In the genomic region with DNA sequence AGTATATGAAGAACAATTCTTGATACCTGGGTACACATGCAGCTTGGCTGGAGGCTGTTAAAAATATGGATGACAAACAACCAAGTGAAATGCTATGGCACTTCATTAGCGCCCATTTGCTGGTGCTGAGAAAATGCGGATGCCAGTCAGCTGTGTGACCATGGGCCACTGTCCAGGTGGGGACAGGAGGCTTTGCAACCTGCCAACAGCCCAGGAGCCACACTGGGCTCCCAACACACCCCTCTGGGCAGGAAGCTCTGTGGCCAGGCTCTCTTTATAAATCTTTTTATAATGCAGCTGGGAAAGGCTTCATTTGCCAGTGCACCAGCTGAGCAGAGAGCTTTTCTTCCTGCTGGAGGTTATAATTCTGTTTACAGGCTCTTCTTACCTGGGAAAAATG, we compare ENCODE assay signal across 16 cellular contexts. TPM values are rescaled to one million over a fixed set of nuclear protein-coding genes. Genes with fewer than 3 reads are reported as not detected.
DNase-seq lines count a peak whose midpoint lies in the region; ATAC-seq and TF ChIP-seq lines count a peak whose summit lies in the region.
"Had no signal": no experiment of that assay in that cellular context is flagged by ENCODE, and none has a peak within 500 bp of the region (broad histone marks: within the 10 kb centered on the region; RNA-seq: fewer than 3 reads in every experiment).

No MANE protein-coding gene starts in this region.

- no peaks in the 10 kb centered on the region for H3K27me3 ChIP-seq in BLaER1 treated with 17β-estradiol and CSF1 and Interleukin-3, amounts not matched to agents 10 nM and 100 nM
- no peaks in the 10 kb centered on the region for H3K27me3 ChIP-seq in GM23338 (ENCODE audit: insufficient read depth)

- no peaks in the 10 kb centered on the region; the same call in 1 of the 2 replicates for H3K9me2 ChIP-seq in GM23338 (ENCODE audit: insufficient read depth)

- no peak for TF ChIP-seq CTCF in GM23338 (conservative IDR thresholded peaks at IDR 0.05; ENCODE audit: low read depth in 2 of 2)
- no peak for TF ChIP-seq CTCF in nephron progenitor cell (IDR thresholded peaks at IDR 0.05)
- TF ChIP-seq CTCF in coronary artery (IDR thresholded peaks at IDR 0.05): no peak

- H3K4me1 Mint-ChIP-seq in GM23338 (peaks cover 39% of the 10 kb centered on the region), nephron progenitor cell (peaks cover 34% of the 10 kb centered on the region)

- H3K9ac ChIP-seq in BLaER1 treated with 17β-estradiol and CSF1 and Interleukin-3, amounts not matched to agents 10 nM and 100 nM: no peak overlapping the region

- no peaks in the 10 kb centered on the region for H3F3A ChIP-seq in GM23338 (replicated peaks; ENCODE audit: low read depth)

- POLR2A ChIA-PET in HEK293T (lab: Yijun Ruan, JAX): no interaction called here

- H3K27ac Mint-ChIP-seq in GM23338 (no peak overlapping the region), nephron progenitor cell (peak overlapping the region; percentile 68)
- H3K27ac Mint-ChIP-seq: B cell; CD8-positive, alpha-beta T cell had no signal

- CTCF ChIA-PET in HEK293T (lab: Yijun Ruan, JAX): no interaction called here

- H3K36me3 ChIP-seq in BLaER1 treated with 17β-estradiol and CSF1 and Interleukin-3, amounts not matched to agents 10 nM and 100 nM: peaks cover 0 to 17% (median 14%) of the 10 kb centered on the region in 11 experiments; a peak in 13 of 22 replicates
- H3K36me3 ChIP-seq in GM23338 (ENCODE audit: insufficient read depth): no peaks in the 10 kb centered on the region

- H3K27me3 Mint-ChIP-seq in GM23338 (ENCODE audit: insufficient read depth, low read depth, poor library complexity) (peaks cover 2% of the 10 kb centered on the region), nephron progenitor cell (ENCODE audit: low read depth, poor library complexity) (no peaks in the 10 kb centered on the region)
- H3K27me3 Mint-ChIP-seq: B cell had no signal

- H3K4me1 ChIP-seq in BLaER1 treated with 17β-estradiol and CSF1 and Interleukin-3, amounts not matched to agents 10 nM and 100 nM: peaks cover 23 to 46% (median 36%) of the 10 kb centered on the region in 10 experiments
- peaks cover 39% of the 10 kb centered on the region for H3K4me1 ChIP-seq in GM23338 (ENCODE audit: insufficient read depth)

- H3K4me3 Mint-ChIP-seq in GM23338 (no peak overlapping the region), nephron progenitor cell (no peak overlapping the region)
- H3K4me3 Mint-ChIP-seq: B cell; CD8-positive, alpha-beta T cell had no signal

- H3K36me3 Mint-ChIP-seq in GM23338 (ENCODE audit: low read depth): peaks cover 10% of the 10 kb centered on the region; the same call in 2 of the 3 replicates
- peaks cover 37% of the 10 kb centered on the region for H3K36me3 Mint-ChIP-seq in nephron progenitor cell (ENCODE audit: low read depth)

- H3K4me2 ChIP-seq in BLaER1 treated with 17β-estradiol and CSF1 and Interleukin-3, amounts not matched to agents 10 nM and 100 nM: peak overlapping the region in 8 of 11 experiments; percentile 21 to 68 (median 61); a peak in 16 of 22 replicates
- H3K4me2 ChIP-seq in GM23338: 0 out of 2 replicates have a peak overlapping the region, but pooled peaks have one; percentile 19

- H3K9me3 Mint-ChIP-seq in GM23338 (no peaks in the 10 kb centered on the region; the same call in 1 of the 3 replicates), nephron progenitor cell (peaks cover 6% of the 10 kb centered on the region)
- H3K9me3 Mint-ChIP-seq: CD8-positive, alpha-beta T cell had no signal

- H3K4me3 ChIP-seq in BLaER1 treated with 17β-estradiol and CSF1 and Interleukin-3, amounts not matched to agents 10 nM and 100 nM: no peak overlapping the region
- H3K4me3 ChIP-seq in GM23338 (no peak overlapping the region), coronary artery (no peak overlapping the region)

- no peak overlapping the region for H3K27ac ChIP-seq in BLaER1 treated with 17β-estradiol and CSF1 and Interleukin-3, amounts not matched to agents 10 nM and 100 nM
- no peak overlapping the region for H3K27ac ChIP-seq in GM23338 (ENCODE audit: low read depth)
- H3K27ac ChIP-seq in angular gyrus (ENCODE audit: low read depth, low read length): peak overlapping the region; percentile 48
- H3K27ac ChIP-seq in coronary artery: no peak overlapping the region

- H2AFZ ChIP-seq in GM23338: no peak overlapping the region

- peaks cover 0 to 8% (median 0%) of the 10 kb centered on the region in 11 experiments; a peak in 3 of 22 replicates for H3K9me3 ChIP-seq in BLaER1 treated with 17β-estradiol and CSF1 and Interleukin-3, amounts not matched to agents 10 nM and 100 nM (replicated peaks in 1 of 11)

- DNase-seq in GM23338 (ENCODE audit: low spot score): no peak
- no peak for DNase-seq in nephron progenitor cell
- DNase-seq in KG1 (lab: John Stamatoyannopoulos, UW): no peak
- DNase-seq in coronary artery (ENCODE audit: low spot score): no peak
- DNase-seq in HEK293T (ENCODE audit: extremely low spot score): no peak
- DNase-seq: ACHN; CD8-positive, alpha-beta T cell; Kasumi-1; NCI-H2107; NCI-H446; NCI-H748 treated with DMSO at 0.1 percent for 48 hours; SHP77 treated with DMSO at 0.1 percent for 48 hours had no signal

- H4K20me1 ChIP-seq in BLaER1 treated with 17β-estradiol and CSF1 and Interleukin-3, amounts not matched to agents 10 nM and 100 nM: no peaks in the 10 kb centered on the region
- H4K20me1 ChIP-seq in GM23338 (replicated peaks; ENCODE audit: insufficient read depth): no peaks in the 10 kb centered on the region

- H3K79me2 ChIP-seq in GM23338 (replicated peaks; ENCODE audit: insufficient read depth): no peaks in the 10 kb centered on the region; the same call in 1 of the 2 replicates

- ATAC-seq in GM23338: no peak; the same call in 2 of the 3 replicates
- ATAC-seq in GM19035 (IDR thresholded peaks at IDR 0.05; ENCODE audit: unreplicated experiment): no peak
- ATAC-seq: CD8-positive, alpha-beta T cell had no signal

TF ChIP-seq in GM23338, 12 proteins besides CTCF, POLR2A, EP300 and RAD21 (continues in another document):
- TF ChIP-seq EZH2 (IDR thresholded peaks at IDR 0.05; ENCODE audit: low read depth, unreplicated experiment) (no peak), STAT1 (IDR thresholded peaks at IDR 0.05; ENCODE audit: unreplicated experiment) (no peak), POLR2AphosphoS5 (IDR thresholded peaks at IDR 0.05; ENCODE audit: low read depth) (no peak)
- TF ChIP-seq, protein P1, sequence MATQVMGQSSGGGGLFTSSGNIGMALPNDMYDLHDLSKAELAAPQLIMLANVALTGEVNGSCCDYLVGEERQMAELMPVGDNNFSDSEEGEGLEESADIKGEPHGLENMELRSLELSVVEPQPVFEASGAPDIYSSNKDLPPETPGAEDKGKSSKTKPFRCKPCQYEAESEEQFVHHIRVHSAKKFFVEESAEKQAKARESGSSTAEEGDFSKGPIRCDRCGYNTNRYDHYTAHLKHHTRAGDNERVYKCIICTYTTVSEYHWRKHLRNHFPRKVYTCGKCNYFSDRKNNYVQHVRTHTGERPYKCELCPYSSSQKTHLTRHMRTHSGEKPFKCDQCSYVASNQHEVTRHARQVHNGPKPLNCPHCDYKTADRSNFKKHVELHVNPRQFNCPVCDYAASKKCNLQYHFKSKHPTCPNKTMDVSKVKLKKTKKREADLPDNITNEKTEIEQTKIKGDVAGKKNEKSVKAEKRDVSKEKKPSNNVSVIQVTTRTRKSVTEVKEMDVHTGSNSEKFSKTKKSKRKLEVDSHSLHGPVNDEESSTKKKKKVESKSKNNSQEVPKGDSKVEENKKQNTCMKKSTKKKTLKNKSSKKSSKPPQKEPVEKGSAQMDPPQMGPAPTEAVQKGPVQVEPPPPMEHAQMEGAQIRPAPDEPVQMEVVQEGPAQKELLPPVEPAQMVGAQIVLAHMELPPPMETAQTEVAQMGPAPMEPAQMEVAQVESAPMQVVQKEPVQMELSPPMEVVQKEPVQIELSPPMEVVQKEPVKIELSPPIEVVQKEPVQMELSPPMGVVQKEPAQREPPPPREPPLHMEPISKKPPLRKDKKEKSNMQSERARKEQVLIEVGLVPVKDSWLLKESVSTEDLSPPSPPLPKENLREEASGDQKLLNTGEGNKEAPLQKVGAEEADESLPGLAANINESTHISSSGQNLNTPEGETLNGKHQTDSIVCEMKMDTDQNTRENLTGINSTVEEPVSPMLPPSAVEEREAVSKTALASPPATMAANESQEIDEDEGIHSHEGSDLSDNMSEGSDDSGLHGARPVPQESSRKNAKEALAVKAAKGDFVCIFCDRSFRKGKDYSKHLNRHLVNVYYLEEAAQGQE (IDR thresholded peaks at IDR 0.05; ENCODE audit: unreplicated experiment): no peak

TF ChIP-seq in HEK293T, 16 proteins besides CTCF, POLR2A, EP300 and RAD21:
- no peak for TF ChIP-seq ELF4 (IDR thresholded peaks at IDR 0.05)
- TF ChIP-seq, protein P2, sequence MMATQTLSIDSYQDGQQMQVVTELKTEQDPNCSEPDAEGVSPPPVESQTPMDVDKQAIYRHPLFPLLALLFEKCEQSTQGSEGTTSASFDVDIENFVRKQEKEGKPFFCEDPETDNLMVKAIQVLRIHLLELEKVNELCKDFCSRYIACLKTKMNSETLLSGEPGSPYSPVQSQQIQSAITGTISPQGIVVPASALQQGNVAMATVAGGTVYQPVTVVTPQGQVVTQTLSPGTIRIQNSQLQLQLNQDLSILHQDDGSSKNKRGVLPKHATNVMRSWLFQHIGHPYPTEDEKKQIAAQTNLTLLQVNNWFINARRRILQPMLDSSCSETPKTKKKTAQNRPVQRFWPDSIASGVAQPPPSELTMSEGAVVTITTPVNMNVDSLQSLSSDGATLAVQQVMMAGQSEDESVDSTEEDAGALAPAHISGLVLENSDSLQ (IDR thresholded peaks at IDR 0.05): no peak
- TF ChIP-seq FOXK2 (IDR thresholded peaks at IDR 0.05): no peak
- no peak for TF ChIP-seq TARDBP (IDR thresholded peaks at IDR 0.05)
- TF ChIP-seq HDGF (IDR thresholded peaks at IDR 0.05; ENCODE audit: borderline replicate concordance): no peak
- no peak for TF ChIP-seq ARNT (IDR thresholded peaks at IDR 0.05)
- no peak for TF ChIP-seq SP1 (IDR thresholded peaks at IDR 0.05)
- TF ChIP-seq SUZ12 (IDR thresholded peaks at IDR 0.05): no peak

RNA-seq across cellular contexts. Expression of a gene that starts 19.9 kb away (rescaled TPM):
- total RNA-seq in GM23338 (2014; rRNA removed; shearing (Covaris generic)): 12.5 and 14.7 TPM in 2 replicates
- 2.8 and 2.9 TPM in 2 replicates for polyA plus RNA-seq in GM23338 (2016; fragmentation: Nextera tagmentation; extraction: Ambion mirVana)

RNA-seq across cellular contexts. Expression of a gene that starts 59.6 kb away (rescaled TPM):
- total RNA-seq in GM23338 (2014; rRNA removed; shearing (Covaris generic)): 0.10 TPM in 1 of 2 replicates, not detected in the other
- polyA plus RNA-seq in GM23338 (2016; fragmentation: Nextera tagmentation; extraction: Ambion mirVana): not detected in 2 replicates
